In the genomic region with DNA sequence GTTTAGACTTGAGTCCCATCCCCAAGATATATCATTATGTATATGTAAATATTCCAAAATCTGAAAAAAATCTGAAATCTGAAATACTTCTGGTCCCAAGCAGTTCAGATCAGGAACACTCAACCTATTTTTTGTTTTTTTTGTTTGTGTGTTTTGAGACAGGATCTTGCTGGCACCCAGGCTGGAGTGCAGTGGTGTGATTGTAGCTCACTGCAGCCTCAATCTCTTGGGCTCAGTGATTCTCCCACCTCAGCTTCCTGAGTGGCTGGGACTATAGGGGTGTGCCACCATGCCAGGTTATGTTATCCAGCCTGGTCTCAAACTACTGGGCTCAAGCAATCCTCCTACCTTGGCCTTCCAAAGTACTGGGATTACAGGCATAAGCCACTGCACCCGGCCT, we compare ENCODE assay signal across 30 cellular contexts.
"Had no signal": no experiment of that assay in that cellular context is flagged by ENCODE, and none has a peak within 500 bp of the region (broad histone marks: within the 10 kb centered on the region; RNA-seq: fewer than 3 reads in every experiment).

No MANE protein-coding gene starts in this region.

- H3K4me1 ChIP-seq: ascending aorta, body of pancreas, breast epithelium had no signal

- H3K36me3 ChIP-seq: adrenal gland, brain microvascular endothelial cell, breast epithelium, cardiac muscle cell had no signal

- H3K27ac ChIP-seq: adrenal gland, ascending aorta, body of pancreas, brain microvascular endothelial cell, breast epithelium, cardiac muscle cell had no signal

- DNase-seq: activated effector memory CD4-positive, alpha-beta T cell treated with anti-CD3 and anti-CD28 coated beads, Interleukin-2, amount 50 U/mL, for 16 hours; activated effector memory CD4-positive, alpha-beta T cell treated with Interleukin-2 at 50 U/mL for 16 hours; activated gamma-delta T cell; activated gamma-delta T cell treated with Interleukin-2 at 50 U/mL for 16 hours; activated naive CD4-positive, alpha-beta T cell; activated naive CD4-positive, alpha-beta T cell treated with anti-CD3 and anti-CD28 coated beads for 36 hours; activated naive CD4-positive, alpha-beta T cell treated with anti-CD3 and anti-CD28 coated beads, Interleukin-2, amount 10 ng/mL, durations not matched to agents 7 days and 5 days; activated naive CD4-positive, alpha-beta T cell treated with anti-CD3 and anti-CD28 coated beads, Interleukin-2, amount 50 U/mL, for 16 hours; activated naive CD4-positive, alpha-beta T cell treated with Interleukin-2 at 50 U/mL for 16 hours; activated naive CD8-positive, alpha-beta T cell treated with anti-CD3 and anti-CD28 coated beads for 36 hours; activated naive CD8-positive, alpha-beta T cell treated with anti-CD3 and anti-CD28 coated beads, Interleukin-2, amount 10 ng/mL, durations not matched to agents 7 days and 5 days; activated naive CD8-positive, alpha-beta T cell treated with anti-CD3 and anti-CD28 coated beads, Interleukin-2, amount 50 U/mL, for 24 hours; activated T-cell treated with anti-CD3 and anti-CD28 coated beads, Interleukin-2, amount 50 U/mL, for 1 hour; activated T-cell treated with anti-CD3 and anti-CD28 coated beads, Interleukin-2, amount 50 U/mL, for 24 hours; activated T-cell treated with anti-CD3 and anti-CD28 coated beads, Interleukin-2, amount 50 U/mL, for 4 hours; activated T-cell treated with anti-CD3 and anti-CD28 coated beads, Interleukin-2, amount 50 U/mL, for 48 hours; activated T-cell treated with anti-CD3 and anti-CD28 coated beads, Interleukin-2, amount 50 U/mL, for 72 hours; adrenal gland; amniotic stem cell; amygdala; anterior cingulate cortex; aorta; body of pancreas; brain microvascular endothelial cell; caudate nucleus; central memory CD4-positive, alpha-beta T cell; cerebellar nuclear complex had no signal

- H3K9me3 ChIP-seq: adrenal gland, ascending aorta, body of pancreas, breast epithelium had no signal

- H3K4me3 ChIP-seq: adrenal gland, ascending aorta, body of pancreas, breast epithelium, cardiac muscle cell had no signal

- H3K27me3 ChIP-seq: adrenal gland, ascending aorta, body of pancreas, brain microvascular endothelial cell, breast epithelium, cardiac muscle cell had no signal
